Comparison of ENCODE assay signal across 1 cellular context in genomic region chr22:48800886-48801607, GRCh38.
A peak's percentile ranks its signal among the peaks of the same experiment; 100 is the strongest.
TF ChIP-seq lines count a peak whose summit lies in the region.

No MANE protein-coding gene starts in this region.

TF ChIP-seq in HepG2, 621 proteins besides CTCF, POLR2A, EP300 and RAD21 (continued from another document):
- TF ChIP-seq JUNB (CRISPR knock-in tag; IDR thresholded peaks at IDR 0.05; ENCODE audit: borderline replicate concordance), result no peak
- TF ChIP-seq, protein P1, sequence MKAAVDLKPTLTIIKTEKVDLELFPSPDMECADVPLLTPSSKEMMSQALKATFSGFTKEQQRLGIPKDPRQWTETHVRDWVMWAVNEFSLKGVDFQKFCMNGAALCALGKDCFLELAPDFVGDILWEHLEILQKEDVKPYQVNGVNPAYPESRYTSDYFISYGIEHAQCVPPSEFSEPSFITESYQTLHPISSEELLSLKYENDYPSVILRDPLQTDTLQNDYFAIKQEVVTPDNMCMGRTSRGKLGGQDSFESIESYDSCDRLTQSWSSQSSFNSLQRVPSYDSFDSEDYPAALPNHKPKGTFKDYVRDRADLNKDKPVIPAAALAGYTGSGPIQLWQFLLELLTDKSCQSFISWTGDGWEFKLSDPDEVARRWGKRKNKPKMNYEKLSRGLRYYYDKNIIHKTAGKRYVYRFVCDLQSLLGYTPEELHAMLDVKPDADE (CRISPR knock-in tag; IDR thresholded peaks at IDR 0.05), result no peak
- TF ChIP-seq, protein P2, sequence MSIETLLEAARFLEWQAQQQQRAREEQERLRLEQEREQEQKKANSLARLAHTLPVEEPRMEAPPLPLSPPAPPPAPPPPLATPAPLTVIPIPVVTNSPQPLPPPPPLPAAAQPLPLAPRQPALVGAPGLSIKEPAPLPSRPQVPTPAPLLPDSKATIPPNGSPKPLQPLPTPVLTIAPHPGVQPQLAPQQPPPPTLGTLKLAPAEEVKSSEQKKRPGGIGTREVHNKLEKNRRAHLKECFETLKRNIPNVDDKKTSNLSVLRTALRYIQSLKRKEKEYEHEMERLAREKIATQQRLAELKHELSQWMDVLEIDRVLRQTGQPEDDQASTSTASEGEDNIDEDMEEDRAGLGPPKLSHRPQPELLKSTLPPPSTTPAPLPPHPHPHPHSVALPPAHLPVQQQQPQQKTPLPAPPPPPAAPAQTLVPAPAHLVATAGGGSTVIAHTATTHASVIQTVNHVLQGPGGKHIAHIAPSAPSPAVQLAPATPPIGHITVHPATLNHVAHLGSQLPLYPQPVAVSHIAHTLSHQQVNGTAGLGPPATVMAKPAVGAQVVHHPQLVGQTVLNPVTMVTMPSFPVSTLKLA (IDR thresholded peaks at IDR 0.05), result peak; percentile 74
- no peak for TF ChIP-seq GLI4 (CRISPR knock-in tag; IDR thresholded peaks at IDR 0.05; ENCODE audit: borderline replicate concordance)
- TF ChIP-seq, protein P3, sequence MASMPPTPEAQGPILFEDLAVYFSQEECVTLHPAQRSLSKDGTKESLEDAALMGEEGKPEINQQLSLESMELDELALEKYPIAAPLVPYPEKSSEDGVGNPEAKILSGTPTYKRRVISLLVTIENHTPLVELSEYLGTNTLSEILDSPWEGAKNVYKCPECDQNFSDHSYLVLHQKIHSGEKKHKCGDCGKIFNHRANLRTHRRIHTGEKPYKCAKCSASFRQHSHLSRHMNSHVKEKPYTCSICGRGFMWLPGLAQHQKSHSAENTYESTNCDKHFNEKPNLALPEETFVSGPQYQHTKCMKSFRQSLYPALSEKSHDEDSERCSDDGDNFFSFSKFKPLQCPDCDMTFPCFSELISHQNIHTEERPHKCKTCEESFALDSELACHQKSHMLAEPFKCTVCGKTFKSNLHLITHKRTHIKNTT (CRISPR knock-in tag; IDR thresholded peaks at IDR 0.05), result no peak
TF ChIP-seq in HepG2: peak in this region for 2.
